8 cellular contexts compared by ENCODE assay signal in the genomic region with DNA sequence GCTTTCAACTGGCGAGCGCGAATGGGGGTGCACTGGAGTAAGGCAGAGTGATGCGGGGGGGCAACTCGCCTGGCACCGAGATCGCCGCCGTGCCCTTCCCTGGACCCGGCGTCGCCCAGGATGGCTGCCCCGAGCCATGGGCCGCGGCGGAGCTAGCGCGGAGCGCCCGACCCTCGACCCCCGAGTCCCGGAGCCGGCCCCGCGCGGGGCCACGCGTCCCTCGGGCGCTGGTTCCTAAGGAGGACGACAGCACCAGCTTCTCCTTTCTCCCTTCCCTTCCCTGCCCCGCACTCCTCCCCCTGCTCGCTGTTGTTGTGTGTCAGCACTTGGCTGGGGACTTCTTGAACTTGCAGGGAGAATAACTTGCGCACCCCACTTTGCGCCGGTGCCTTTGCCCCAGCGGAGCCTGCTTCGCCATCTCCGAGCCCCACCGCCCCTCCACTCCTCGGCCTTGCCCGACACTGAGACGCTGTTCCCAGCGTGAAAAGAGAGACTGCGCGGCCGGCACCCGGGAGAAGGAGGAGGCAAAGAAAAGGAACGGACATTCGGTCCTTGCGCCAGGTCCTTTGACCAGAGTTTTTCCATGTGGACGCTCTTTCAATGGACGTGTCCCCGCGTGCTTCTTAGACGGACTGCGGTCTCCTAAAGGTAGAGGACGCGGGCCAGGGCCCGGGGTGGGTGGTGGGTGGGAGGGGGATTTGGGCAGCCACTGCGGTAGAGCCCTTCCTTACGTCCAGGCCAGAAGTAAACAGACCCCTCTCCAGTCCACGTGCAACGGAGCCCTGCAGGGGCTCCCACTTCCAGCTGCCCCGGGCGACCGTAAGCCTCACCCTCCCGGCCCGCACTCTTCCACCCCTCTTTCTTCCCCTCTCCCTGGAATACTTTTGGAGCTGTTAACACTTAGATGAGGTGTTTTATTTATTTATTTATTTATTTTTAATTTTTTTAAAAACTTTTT. TPM values are rescaled to one million over a fixed set of nuclear protein-coding genes. Genes with fewer than 3 reads are reported as not detected.
DNase-seq lines count a peak whose midpoint lies in the region; ATAC-seq, FAIRE-seq and TF ChIP-seq lines count a peak whose summit lies in the region.

No MANE protein-coding gene starts in this region.

- H3K27ac Mint-ChIP-seq in activated CD4-positive, alpha-beta T cell treated with anti-CD3 and anti-CD28 coated beads, Interleukin-2, amount 10 ng/mL, durations not matched to agents 24 days and 14 days = no peak overlapping the region
- H3K27ac Mint-ChIP-seq in CD4-positive, alpha-beta memory T cell = no peak overlapping the region

- H3K4me2 ChIP-seq in SK-N-SH = peak overlapping the region; percentile 91

- no peak overlapping the region for H3K9ac ChIP-seq in SK-N-SH

- POLR2A ChIA-PET in SK-N-SH (lab: Yijun Ruan, JAX) = no interaction called here
- POLR2A ChIA-PET in CD4-positive, alpha-beta memory T cell (lab: Charles Lee; ENCODE audit: partially characterized antibody) = no interaction called here

- intact Hi-C loops in activated CD4-positive, alpha-beta T cell treated with anti-CD3 and anti-CD28 coated beads, Interleukin-2, amount 10 ng/mL, durations not matched to agents 24 days and 14 days (cut with micrococcal nuclease) = loop anchor here (5.0 kb wide), 1 partner anchor 1089 kb away; no protein-coding TSS in a partner anchor
- intact Hi-C loops in posterior cingulate gyrus (cut with DNase I) = loop anchor here (5.0 to 10.0 kb wide), 2 partner anchors 326 to 1089 kb away; no protein-coding TSS in a partner anchor
- intact Hi-C loops in CD4-positive, alpha-beta memory T cell (cut with micrococcal nuclease) = no loop called here

- no peak for DNase-seq in activated CD4-positive, alpha-beta T cell treated with anti-CD3 and anti-CD28 coated beads, Interleukin-2, amount 10 ng/mL, durations not matched to agents 24 days and 14 days
- DNase-seq in activated CD4-positive, alpha-beta T cell treated with anti-CD3 and anti-CD28 coated beads, Interleukin-2, amount 50 U/mL, for 48 hours = no peak
- DNase-seq in SK-N-SH (peak; percentile 44), cardiac muscle cell (ENCODE audit: low read depth in 1 of 2, low spot score in 1 of 2) (peak; percentile 37 to 39), posterior cingulate gyrus (peak in 9 of 10 donors; percentile 9 to 83 (median 31)), GM12892 (ENCODE audit: insufficient read length) (no peak)
- no peak for DNase-seq in CD4-positive, alpha-beta memory T cell

- no peaks in the 10 kb centered on the region for H3K9me3 Mint-ChIP-seq in activated CD4-positive, alpha-beta T cell treated with anti-CD3 and anti-CD28 coated beads, Interleukin-2, amount 10 ng/mL, durations not matched to agents 24 days and 14 days
- H3K9me3 Mint-ChIP-seq in CD4-positive, alpha-beta memory T cell = peaks cover 0 to 6% (median under 1%) of the 10 kb centered on the region in 8 donors

- H3K4me3 Mint-ChIP-seq in activated CD4-positive, alpha-beta T cell treated with anti-CD3 and anti-CD28 coated beads, Interleukin-2, amount 10 ng/mL, durations not matched to agents 24 days and 14 days = peak overlapping the region; percentile 45
- H3K4me3 Mint-ChIP-seq in CD4-positive, alpha-beta memory T cell = peak overlapping the region in 1 of 8 donors; percentile 39

- CTCF ChIA-PET in SK-N-SH (lab: Yijun Ruan, JAX) = interaction anchor here (1.0 to 1.6 kb wide), 3 partner anchors 8 to 518 kb away, joined by 3 to 5 read pairs (median 3); no protein-coding TSS in a partner anchor
- CTCF ChIA-PET in CD4-positive, alpha-beta memory T cell (lab: Charles Lee; ENCODE audit: partially characterized antibody) = no interaction called here

- no peak for TF ChIP-seq RAD21 in SK-N-SH (IDR thresholded peaks at IDR 0.05; ENCODE audit: low read length)

- TF ChIP-seq POLR2A in GM12892 (IDR thresholded peaks at IDR 0.05; ENCODE audit: low read depth, low read length) = no peak

- H3K4me1 Mint-ChIP-seq in activated CD4-positive, alpha-beta T cell treated with anti-CD3 and anti-CD28 coated beads, Interleukin-2, amount 10 ng/mL, durations not matched to agents 24 days and 14 days = no peaks in the 10 kb centered on the region
- peaks cover 3 to 11% (median 6%) of the 10 kb centered on the region in 4 donors for H3K4me1 Mint-ChIP-seq in CD4-positive, alpha-beta memory T cell

- peaks cover 49% of the 10 kb centered on the region for H3K27me3 Mint-ChIP-seq in activated CD4-positive, alpha-beta T cell treated with anti-CD3 and anti-CD28 coated beads, Interleukin-2, amount 10 ng/mL, durations not matched to agents 24 days and 14 days
- H3K27me3 Mint-ChIP-seq in CD4-positive, alpha-beta memory T cell = peaks cover 15 to 41% of the 10 kb centered on the region in 2 donors

- H3K9me2 ChIP-seq in SK-N-SH = no peaks in the 10 kb centered on the region

- H3K9me3 ChIP-seq in SK-N-SH (no peaks in the 10 kb centered on the region), cardiac muscle cell (ENCODE audit: low read depth) (no peaks in the 10 kb centered on the region)
- no peaks in the 10 kb centered on the region for H3K9me3 ChIP-seq in CD4-positive, alpha-beta memory T cell (ENCODE audit: control insufficient read depth in 1 of 2, low read length in 2 of 2)

- H3K79me2 ChIP-seq in SK-N-SH (ENCODE audit: insufficient read depth) = no peaks in the 10 kb centered on the region

- H3K36me3 ChIP-seq in SK-N-SH (replicated peaks in 1 of 2; ENCODE audit: control insufficient read depth in 1 of 2, insufficient read depth in 2 of 2, low read length in 1 of 2) (no peaks in the 10 kb centered on the region), cardiac muscle cell (peaks cover 13% of the 10 kb centered on the region)
- no peaks in the 10 kb centered on the region for H3K36me3 ChIP-seq in CD4-positive, alpha-beta memory T cell (ENCODE audit: insufficient read depth, low read length)

- H3K4me3 ChIP-seq in SK-N-SH (ENCODE audit: low read depth in 2 of 2, low read length in 1 of 2) (peak overlapping the region; percentile 52 to 63), cardiac muscle cell (peak overlapping the region; percentile 99)
- no peak overlapping the region for H3K4me3 ChIP-seq in CD4-positive, alpha-beta memory T cell (ENCODE audit: low read length in 2 of 2)

- 14% methylated on average over 20 of the region's 70 CpGs for WGBS in SK-N-SH (ENCODE audit: low lambda C conversion rate)

- 0 out of 2 replicates have a peak overlapping the region, but pooled peaks have one; percentile 74 for H2AFZ ChIP-seq in SK-N-SH (ENCODE audit: low read depth)

- peaks cover 10% of the 10 kb centered on the region for H3F3A ChIP-seq in SK-N-SH (replicated peaks; ENCODE audit: insufficient read depth)

- H3K27me3 ChIP-seq in SK-N-SH (ENCODE audit: insufficient read depth) (peaks cover 16% of the 10 kb centered on the region; the same call in 1 of the 2 replicates), cardiac muscle cell (no peaks in the 10 kb centered on the region)
- peaks cover 13% of the 10 kb centered on the region for H3K27me3 ChIP-seq in CD4-positive, alpha-beta memory T cell (ENCODE audit: insufficient read depth, low read length)

- no peak for FAIRE-seq in GM12892 (lab: Jason Lieb, UNC)

- H3K4me1 ChIP-seq in SK-N-SH (ENCODE audit: control insufficient read depth in 1 of 2, insufficient read depth in 2 of 2, low read depth in 1 of 2, low read length in 1 of 2) (no peaks in the 10 kb centered on the region; a peak in 1 of 4 replicates), cardiac muscle cell (ENCODE audit: low read depth) (peaks cover 31% of the 10 kb centered on the region)
- no peaks in the 10 kb centered on the region for H3K4me1 ChIP-seq in CD4-positive, alpha-beta memory T cell (ENCODE audit: insufficient read depth, low read length)

- no peak for TF ChIP-seq EP300 in SK-N-SH (IDR thresholded peaks at IDR 0.05; ENCODE audit: borderline replicate concordance in 1 of 2, low read depth in 1 of 2, low read length in 1 of 2)

- ATAC-seq in HG02642 (IDR thresholded peaks at IDR 0.05; ENCODE audit: poor library complexity, unreplicated experiment) = no peak

- no peaks in the 10 kb centered on the region for H3K36me3 Mint-ChIP-seq in activated CD4-positive, alpha-beta T cell treated with anti-CD3 and anti-CD28 coated beads, Interleukin-2, amount 10 ng/mL, durations not matched to agents 24 days and 14 days (ENCODE audit: low read depth)
- H3K36me3 Mint-ChIP-seq in CD4-positive, alpha-beta memory T cell = no peaks in the 10 kb centered on the region

- H4K20me1 ChIP-seq in SK-N-SH (ENCODE audit: insufficient read depth) = no peaks in the 10 kb centered on the region

- TF ChIP-seq CTCF in SK-N-SH (IDR thresholded peaks at IDR 0.05) (no peak), cardiac muscle cell (IDR thresholded peaks at IDR 0.05; ENCODE audit: low read depth, low read length) (no peak)

- H3K27ac ChIP-seq in SK-N-SH (ENCODE audit: low read depth in 2 of 2, low read length in 1 of 2) = no peak overlapping the region
- H3K27ac ChIP-seq in cardiac muscle cell = peak overlapping the region; percentile 93
- no peak overlapping the region for H3K27ac ChIP-seq in CD4-positive, alpha-beta memory T cell (ENCODE audit: low read depth, low read length)

TF ChIP-seq in SK-N-SH, 30 proteins besides CTCF, POLR2A, EP300 and RAD21 (continues in another document):
- TF ChIP-seq FOXM1 (IDR thresholded peaks at IDR 0.05; ENCODE audit: low read depth) = no peak
- TF ChIP-seq RFX5 (IDR thresholded peaks at IDR 0.05; ENCODE audit: low read length) = no peak
- TF ChIP-seq, protein P1, sequence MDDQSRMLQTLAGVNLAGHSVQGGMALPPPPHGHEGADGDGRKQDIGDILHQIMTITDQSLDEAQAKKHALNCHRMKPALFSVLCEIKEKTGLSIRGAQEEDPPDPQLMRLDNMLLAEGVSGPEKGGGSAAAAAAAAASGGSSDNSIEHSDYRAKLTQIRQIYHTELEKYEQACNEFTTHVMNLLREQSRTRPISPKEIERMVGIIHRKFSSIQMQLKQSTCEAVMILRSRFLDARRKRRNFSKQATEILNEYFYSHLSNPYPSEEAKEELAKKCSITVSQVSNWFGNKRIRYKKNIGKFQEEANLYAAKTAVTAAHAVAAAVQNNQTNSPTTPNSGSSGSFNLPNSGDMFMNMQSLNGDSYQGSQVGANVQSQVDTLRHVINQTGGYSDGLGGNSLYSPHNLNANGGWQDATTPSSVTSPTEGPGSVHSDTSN (IDR thresholded peaks at IDR 0.05) = no peak
- TF ChIP-seq, protein P2, sequence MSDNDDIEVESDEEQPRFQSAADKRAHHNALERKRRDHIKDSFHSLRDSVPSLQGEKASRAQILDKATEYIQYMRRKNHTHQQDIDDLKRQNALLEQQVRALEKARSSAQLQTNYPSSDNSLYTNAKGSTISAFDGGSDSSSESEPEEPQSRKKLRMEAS (IDR thresholded peaks at IDR 0.05; ENCODE audit: low read depth) = no peak
- no peak for TF ChIP-seq FOXJ3 (CRISPR knock-in tag; IDR thresholded peaks at IDR 0.05)

RNA-seq across cellular contexts. Expression of a gene that starts 1.0 kb away (rescaled TPM):
- 0.09 and 0.12 TPM in 2 replicates for total RNA-seq in activated CD4-positive, alpha-beta T cell treated with anti-CD3 and anti-CD28 coated beads, Interleukin-2, amount 10 ng/mL, durations not matched to agents 24 days and 14 days
- 0.19 and 0.25 TPM in 2 replicates for polyA plus RNA-seq in SK-N-SH (2012; rRNA removed)
- 0.17 TPM in 2 replicates for polyA plus RNA-seq in SK-N-SH (2012; cell fraction: cytosol; rRNA removed)
- 0.11 and 0.21 TPM in 2 replicates for polyA plus RNA-seq in SK-N-SH (2012; cell fraction: nucleus; rRNA removed)
- 301 and 343 TPM in 2 replicates for total RNA-seq in cardiac muscle cell
- 261 and 289 TPM in 2 replicates for polyA plus RNA-seq in cardiac muscle cell
- polyA plus RNA-seq in GM12892 (2012; ENCODE audit: missing spikeins) = not detected
- total RNA-seq in CD4-positive, alpha-beta memory T cell = not detected
- not detected for polyA plus RNA-seq in CD4-positive, alpha-beta memory T cell

Comparison
In these comparisons a context has a peak if more than half of its experiments do, and no peak if none do; other contexts are left out.
1. DNase-seq: peak in SK-N-SH (single experiment), cardiac muscle cell (2 of 2) and posterior cingulate gyrus (9 of 10); none in activated CD4-positive, alpha-beta T cell treated with anti-CD3 and anti-CD28 coated beads, Interleukin-2, amount 10 ng/mL, durations not matched to agents 24 days and 14 days (single experiment), activated CD4-positive, alpha-beta T cell treated with anti-CD3 and anti-CD28 coated beads, Interleukin-2, amount 50 U/mL, for 48 hours (0 of 2), GM12892 (single experiment) and CD4-positive, alpha-beta memory T cell (0 of 5).
2. H3K4me3 ChIP-seq: peak in SK-N-SH (2 of 2) and cardiac muscle cell (single experiment); none in CD4-positive, alpha-beta memory T cell (0 of 2).
3. RNA of a gene that starts 1.0 kb away (total RNA-seq): 301 to 343 TPM in cardiac muscle cell; 0.09 to 0.12 TPM in activated CD4-positive, alpha-beta T cell treated with anti-CD3 and anti-CD28 coated beads, Interleukin-2, amount 10 ng/mL, durations not matched to agents 24 days and 14 days and not detected in CD4-positive, alpha-beta memory T cell; every median in the first group is over 100 times any median in the second.